Comparison of ENCODE assay signal across 26 cellular contexts in the genomic region with DNA sequence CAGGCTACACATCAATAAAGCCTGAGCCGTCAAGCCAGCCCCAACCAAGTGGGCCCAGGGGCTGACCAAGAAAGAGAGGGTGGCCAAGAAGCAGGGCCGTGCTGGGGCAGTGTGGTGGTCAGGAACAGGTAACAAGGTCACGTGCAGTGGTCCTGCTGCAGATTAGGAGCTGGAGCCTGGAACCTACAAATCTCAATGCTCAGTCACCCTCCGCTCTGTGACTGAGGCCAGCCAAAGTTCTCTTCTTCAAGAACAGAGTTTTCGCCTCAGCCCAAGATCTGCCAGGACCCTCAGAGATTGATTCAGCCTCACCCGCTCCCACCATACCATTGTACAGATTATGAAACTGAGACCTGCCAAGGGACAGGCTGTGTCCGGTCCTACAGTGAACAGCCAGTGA. TPM values are rescaled to one million over a fixed set of nuclear protein-coding genes. Genes with fewer than 3 reads are reported as not detected.
"Had no signal": no experiment of that assay in that cellular context is flagged by ENCODE, and none has a peak within 500 bp of the region (broad histone marks: within the 10 kb centered on the region; RNA-seq: fewer than 3 reads in every experiment).

No MANE protein-coding gene starts in this region.

- H3K36me3 Mint-ChIP-seq: activated naive CD8-positive, alpha-beta T cell treated with anti-CD3 and anti-CD28 coated beads, Interleukin-2, amount 10 ng/mL, durations not matched to agents 7 days and 5 days; IgD-negative memory B cell; WTC11 had no signal

- H3K4me3 Mint-ChIP-seq: activated CD8-positive, alpha-beta T cell treated with anti-CD3 and anti-CD28 coated beads, Interleukin-2, amount 10 ng/mL, durations not matched to agents 7 days and 5 days; activated naive CD8-positive, alpha-beta T cell treated with anti-CD3 and anti-CD28 coated beads, Interleukin-2, amount 10 ng/mL, durations not matched to agents 7 days and 5 days; activated T-cell treated with anti-CD3 and anti-CD28 coated beads, Interleukin-2, amount 50 U/mL, for 24 hours; IgD-negative memory B cell; T-helper 17 cell; WTC11 had no signal

- H3K27me3 ChIP-seq: adrenal gland had no signal

- H3K27ac ChIP-seq: adrenal gland, KMS-11 had no signal

- H3K4me3 ChIP-seq: adrenal gland had no signal

- DNase-seq: activated CD4-positive, alpha-beta T cell treated with anti-CD3 and anti-CD28 coated beads for 48 hours; activated CD4-positive, alpha-beta T cell treated with anti-CD3 and anti-CD28 coated beads, Interleukin-2, amount 50 U/mL, for 4 hours; activated CD4-positive, CD25-positive, alpha-beta regulatory T cell treated with anti-CD3 and anti-CD28 coated beads, Interleukin-2, amount 50 U/mL, for 72 hours; activated CD8-positive, alpha-beta memory T cell treated with anti-CD3 and anti-CD28 coated beads, Interleukin-2, amount 50 U/mL, for 48 hours; activated CD8-positive, alpha-beta T cell treated with anti-CD3 and anti-CD28 coated beads, Interleukin-2, amount 10 ng/mL, durations not matched to agents 7 days and 5 days; activated effector memory CD4-positive, alpha-beta T cell treated with anti-CD3 and anti-CD28 coated beads, Interleukin-2, amount 50 U/mL, for 16 hours; activated naive CD4-positive, alpha-beta T cell treated with Interleukin-2 at 50 U/mL for 16 hours; activated naive CD8-positive, alpha-beta T cell treated with anti-CD3 and anti-CD28 coated beads, Interleukin-2, amount 10 ng/mL, durations not matched to agents 7 days and 5 days; activated T-cell treated with anti-CD3 and anti-CD28 coated beads, Interleukin-2, amount 50 U/mL, for 24 hours; adrenal gland; anterior cingulate cortex; caudate nucleus; NCI-H1105 treated with DMSO at 0.1 percent for 48 hours; NCI-H1436 treated with DMSO at 0.1 percent for 48 hours; NCI-H187; NCI-H2081; NCI-H510A treated with DMSO at 0.1 percent for 48 hours; NCI-H69; NK-92 treated with Interleukin-12 subunit alpha and Interleukin-12 subunit beta, amount 100 ng/mL, for 24 hours; SHP77 treated with DMSO at 0.1 percent for 48 hours; T-helper 17 cell; T-helper 9 cell had no signal

- H3K4me1 ChIP-seq: adrenal gland had no signal

- H3K9me3 ChIP-seq: adrenal gland had no signal

- H3K9ac ChIP-seq: KMS-11 had no signal

- H3K27ac Mint-ChIP-seq: activated CD8-positive, alpha-beta T cell treated with anti-CD3 and anti-CD28 coated beads, Interleukin-2, amount 10 ng/mL, durations not matched to agents 7 days and 5 days; activated naive CD8-positive, alpha-beta T cell treated with anti-CD3 and anti-CD28 coated beads, Interleukin-2, amount 10 ng/mL, durations not matched to agents 7 days and 5 days; activated T-cell treated with anti-CD3 and anti-CD28 coated beads, Interleukin-2, amount 50 U/mL, for 24 hours; T-helper 17 cell; WTC11 had no signal

- H3K9me3 Mint-ChIP-seq: activated naive CD8-positive, alpha-beta T cell treated with anti-CD3 and anti-CD28 coated beads, Interleukin-2, amount 10 ng/mL, durations not matched to agents 7 days and 5 days; activated T-cell treated with anti-CD3 and anti-CD28 coated beads, Interleukin-2, amount 50 U/mL, for 24 hours; IgD-negative memory B cell; WTC11 had no signal

- H3K4me2 ChIP-seq: KMS-11 had no signal

- ATAC-seq: activated CD8-positive, alpha-beta T cell treated with anti-CD3 and anti-CD28 coated beads, Interleukin-2, amount 10 ng/mL, durations not matched to agents 7 days and 5 days; T-helper 17 cell; WTC11 had no signal

- H3K36me3 ChIP-seq: adrenal gland had no signal

RNA-seq across cellular contexts. Expression of gene GRAMD2A, which starts 26.9 kb away (rescaled TPM):
- total RNA-seq: activated naive CD8-positive, alpha-beta T cell treated with anti-CD3 and anti-CD28 coated beads, Interleukin-2, amount 10 ng/mL, durations not matched to agents 7 days and 5 days; SK-MEL-5; T-helper 17 cell had no signal
